10 cellular contexts compared by ENCODE assay signal in genomic region chr6:54737247-54737646, GRCh38.
DNase-seq lines count a peak whose midpoint lies in the region; ATAC-seq and TF ChIP-seq lines count a peak whose summit lies in the region.
"Had no signal": no experiment of that assay in that cellular context is flagged by ENCODE, and none has a peak within 500 bp of the region (broad histone marks: within the 10 kb centered on the region; RNA-seq: fewer than 3 reads in every experiment).

No MANE protein-coding gene starts in this region.

- no peak overlapping the region for H3K9ac ChIP-seq in OCI-LY3 (ENCODE audit: low read length)

- H3K36me3 ChIP-seq in OCI-LY3 (replicated peaks; ENCODE audit: low read depth, low read length), result no peaks in the 10 kb centered on the region

- no peak overlapping the region for H3K4me3 ChIP-seq in OCI-LY3 (ENCODE audit: low read length)

- H3K9me3 ChIP-seq in OCI-LY3 (ENCODE audit: insufficient read depth, low read length), result no peaks in the 10 kb centered on the region

- H2AFZ ChIP-seq in OCI-LY3 (ENCODE audit: low read depth, low read length), result no peak overlapping the region

- H3K27ac ChIP-seq in OCI-LY3 (ENCODE audit: low read length), result no peak overlapping the region

- CTCF ChIA-PET in GM10248 (lab: Yijun Ruan, JAX), result interaction anchor here (1.4 to 2.5 kb wide), 6 partner anchors 8 to 114 kb away, joined by 3 to 20 read pairs (median 6); no protein-coding TSS in a partner anchor

- no peaks in the 10 kb centered on the region for H3K79me2 ChIP-seq in OCI-LY3 (ENCODE audit: low read length)

- POLR2A ChIA-PET in GM10248 (lab: Yijun Ruan, JAX), result no interaction called here

- peak; percentile 17 for TF ChIP-seq CTCF in GM10248 (IDR thresholded peaks at IDR 0.05; ENCODE audit: control extremely low read depth, extremely low read depth, low read depth, missing control alignments)
- peak; percentile 44 for TF ChIP-seq CTCF in OCI-LY3 (IDR thresholded peaks at IDR 0.05; ENCODE audit: low read depth, low read length)

- peak; percentile 15 for DNase-seq in GM10248 (ENCODE audit: extremely low spot score)
- peak; percentile 29 for DNase-seq in iPS-NIHi11 (ENCODE audit: low spot score)
- no peak for DNase-seq in NCI-H524 (lab: John Stamatoyannopoulos, UW)
- DNase-seq: activated naive CD8-positive, alpha-beta T cell treated with anti-CD3 and anti-CD28 coated beads, Interleukin-2, amount 10 ng/mL, durations not matched to agents 7 days and 5 days; NCI-H774 had no signal

- H4K20me1 ChIP-seq in OCI-LY3 (ENCODE audit: insufficient read depth, low read length), result no peaks in the 10 kb centered on the region

- ATAC-seq in GM21786 (IDR thresholded peaks at IDR 0.05; ENCODE audit: unreplicated experiment), result peak; percentile 71
- ATAC-seq in HG03045 (IDR thresholded peaks at IDR 0.05; ENCODE audit: unreplicated experiment), result no peak
- ATAC-seq in GM21717 (IDR thresholded peaks at IDR 0.05; ENCODE audit: unreplicated experiment), result no peak
- ATAC-seq in HG02970 (IDR thresholded peaks at IDR 0.05; ENCODE audit: low FRiP score, unreplicated experiment), result no peak

- H3K4me2 ChIP-seq in OCI-LY3 (ENCODE audit: low read length), result no peak overlapping the region

- no peaks in the 10 kb centered on the region for H3K27me3 ChIP-seq in OCI-LY3 (ENCODE audit: low read depth, low read length)

- no peaks in the 10 kb centered on the region for H3K4me1 ChIP-seq in OCI-LY3 (ENCODE audit: low read length)

Comparison
In these comparisons a context has a peak if more than half of its experiments do, and no peak if none do; other contexts are left out.
1. DNase-seq: peak in GM10248 (single experiment) and iPS-NIHi11 (single experiment); none in NCI-H524 (0 of 2).